ENCODE assay signal across 16 cellular contexts in the genomic region with DNA sequence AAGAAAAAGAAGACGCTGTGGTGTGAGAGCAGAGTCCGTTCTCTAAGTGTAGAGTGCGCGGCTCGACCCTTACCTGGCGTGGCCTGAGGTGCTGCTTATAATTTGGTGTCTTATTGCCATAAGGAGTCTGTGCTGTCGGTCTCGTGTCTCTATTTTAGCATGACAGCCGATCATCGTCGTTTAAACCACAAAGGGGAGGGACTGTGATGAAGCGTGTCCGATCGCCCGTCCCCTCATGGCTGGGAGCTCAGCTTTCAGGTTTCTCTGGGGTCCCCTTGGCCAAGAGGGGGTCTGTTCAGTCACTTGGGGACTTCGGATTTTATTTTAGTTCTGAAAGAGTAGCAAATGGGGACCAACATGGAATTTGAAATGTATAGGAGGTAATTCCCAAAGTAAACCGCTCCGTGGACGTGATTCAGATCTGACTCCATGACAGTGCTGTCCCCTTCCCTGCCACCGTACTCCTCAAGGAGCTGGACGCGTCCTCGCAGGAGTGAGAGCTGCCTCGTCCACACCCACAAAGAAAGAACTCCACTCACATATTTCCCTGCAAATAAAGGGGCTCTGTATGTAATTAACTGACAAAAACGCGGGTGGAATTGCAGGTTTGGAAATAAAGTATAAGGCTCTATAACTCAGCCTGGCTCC.
DNase-seq lines count a peak whose midpoint lies in the region; ATAC-seq and TF ChIP-seq lines count a peak whose summit lies in the region.
"Had no signal": no experiment of that assay in that cellular context is flagged by ENCODE, and none has a peak within 500 bp of the region (broad histone marks: within the 10 kb centered on the region; RNA-seq: fewer than 3 reads in every experiment).

No MANE protein-coding gene starts in this region.

- peak overlapping the region; percentile 63 for H2BK15ac ChIP-seq in mesenchymal stem cell (ENCODE audit: low read depth, poor library complexity, severe bottlenecking)

- no peaks in the 10 kb centered on the region for H4K20me1 ChIP-seq in PC-3 (ENCODE audit: low read length)

- H3K9me3 ChIP-seq in PC-3 (ENCODE audit: low read length) (no peaks in the 10 kb centered on the region), mesenchymal stem cell (ENCODE audit: control insufficient read depth, low read length) (no peaks in the 10 kb centered on the region), spleen (no peaks in the 10 kb centered on the region), tibial nerve (no peaks in the 10 kb centered on the region)
- H3K9me3 ChIP-seq: ascending aorta, lower lobe of right lung had no signal

- peak overlapping the region; percentile 90 to 99 for H2BK12ac ChIP-seq in mesenchymal stem cell (ENCODE audit: low read length in 2 of 2)

- no peak overlapping the region for H3K9ac ChIP-seq in PC-3 (ENCODE audit: low read length)
- no peak overlapping the region for H3K9ac ChIP-seq in mesenchymal stem cell (ENCODE audit: low read length)

- no peak overlapping the region for H3K23ac ChIP-seq in mesenchymal stem cell (ENCODE audit: low read length in 2 of 2)

- peak overlapping the region; percentile 88 for H3K4me2 ChIP-seq in PC-3 (ENCODE audit: low read length)
- H3K4me2 ChIP-seq in mesenchymal stem cell (ENCODE audit: low read length, poor library complexity, severe bottlenecking), result peak overlapping the region; percentile 44

- TF ChIP-seq EP300 in tibial nerve (IDR thresholded peaks at IDR 0.05), result no peak

- H3K14ac ChIP-seq in mesenchymal stem cell (ENCODE audit: low read length in 2 of 2), result peak overlapping the region in 1 of 2 experiments; percentile 18

- H3K79me1 ChIP-seq in mesenchymal stem cell (replicated peaks; ENCODE audit: low read length, poor library complexity, severe bottlenecking), result no peaks in the 10 kb centered on the region

- H3K4me3 ChIP-seq in PC-3 (ENCODE audit: low read length), result peak overlapping the region; percentile 52; the same call in 1 of the 2 replicates
- H3K4me3 ChIP-seq in mesenchymal stem cell (ENCODE audit: insufficient read depth in 1 of 2, low read depth in 1 of 2, low read length in 2 of 2), result no peak overlapping the region
- H3K4me3 ChIP-seq in spleen, result no peak overlapping the region
- no peak overlapping the region for H3K4me3 ChIP-seq in tibial nerve
- H3K4me3 ChIP-seq: ascending aorta, lower lobe of right lung had no signal

- H3K9me2 ChIP-seq in PC-3 (replicated peaks; ENCODE audit: low read length), result no peaks in the 10 kb centered on the region

- 92% methylated on average over 24 of the region's 26 CpGs for WGBS in mesenchymal stem cell
- 66 to 80% (median 75%) methylated on average over 26 of the region's 26 CpGs for WGBS in spleen, 5 donors
- 59 to 71% methylated on average over 26 of the region's 26 CpGs for WGBS in tibial nerve, 2 donors

- H3K36me3 ChIP-seq in PC-3 (ENCODE audit: low read depth, low read length) (no peaks in the 10 kb centered on the region), mesenchymal stem cell (ENCODE audit: control insufficient read depth in 1 of 2, insufficient read depth in 2 of 2, low read depth in 1 of 2, low read length in 2 of 2) (no peaks in the 10 kb centered on the region), spleen (no peaks in the 10 kb centered on the region), tibial nerve (no peaks in the 10 kb centered on the region)
- H3K36me3 ChIP-seq: ascending aorta, lower lobe of right lung had no signal

- H3K79me2 ChIP-seq in PC-3 (ENCODE audit: low read length), result no peaks in the 10 kb centered on the region

- ATAC-seq in PC-3 (0 out of 2 replicates have a peak, but pooled peaks have one; percentile 2), GM21367 (IDR thresholded peaks at IDR 0.05; ENCODE audit: unreplicated experiment) (no peak)
- ATAC-seq: activated CD8-positive, alpha-beta T cell treated with anti-CD3 and anti-CD28 coated beads, Interleukin-2, amount 10 ng/mL, durations not matched to agents 7 days and 5 days; CD8-positive, alpha-beta T cell had no signal

- H3K18ac ChIP-seq in mesenchymal stem cell (ENCODE audit: low read depth in 1 of 2, low read length in 2 of 2), result peak overlapping the region; percentile 70 to 80

- peak overlapping the region; percentile 31 to 32 for H3K4ac ChIP-seq in mesenchymal stem cell (ENCODE audit: low read depth in 1 of 2, low read length in 2 of 2)

- H3K27me3 ChIP-seq in PC-3 (ENCODE audit: low read length) (no peaks in the 10 kb centered on the region), mesenchymal stem cell (ENCODE audit: control insufficient read depth in 1 of 2, insufficient read depth in 1 of 2, low read length in 2 of 2) (peaks cover 4 to 61% of the 10 kb centered on the region in 2 experiments), spleen (replicated peaks in 1 of 7) (peaks cover 0 to 65% (median 3%) of the 10 kb centered on the region in 7 donors), tibial nerve (no peaks in the 10 kb centered on the region)
- H3K27me3 ChIP-seq: ascending aorta had no signal

- H3K27ac ChIP-seq in PC-3 (ENCODE audit: low read length), result no peak overlapping the region
- H3K27ac ChIP-seq in mesenchymal stem cell (ENCODE audit: low read length, poor library complexity, severe bottlenecking), result no peak overlapping the region
- H3K27ac ChIP-seq in spleen, result peak overlapping the region in 5 of 8 donors; percentile 80 to 88 (median 83)
- H3K27ac ChIP-seq in tibial nerve, result peak overlapping the region in 1 of 4 donors; percentile 18
- H3K27ac ChIP-seq: 22Rv1 had no signal

- H2AK5ac ChIP-seq in mesenchymal stem cell (ENCODE audit: low read length, severe bottlenecking), result peak overlapping the region; percentile 47

- peak overlapping the region; percentile 51 for H4K8ac ChIP-seq in mesenchymal stem cell (ENCODE audit: low read length)

- H2BK5ac ChIP-seq in mesenchymal stem cell (ENCODE audit: low read depth, low read length, poor library complexity, severe bottlenecking), result no peak overlapping the region

- TF ChIP-seq POLR2A in spleen (IDR thresholded peaks at IDR 0.05) (no peak), tibial nerve (IDR thresholded peaks at IDR 0.05) (no peak)

- TF ChIP-seq CTCF in PC-3 (conservative IDR thresholded peaks at IDR 0.05; ENCODE audit: low read depth, low read length) (no peak), spleen (IDR thresholded peaks at IDR 0.05 in 8 of 11, conservative IDR thresholded peaks at IDR 0.05 in 3 of 11) (no peak), tibial nerve (IDR thresholded peaks at IDR 0.05) (no peak)

- CTCF ChIA-PET in PC-3 (lab: Charles Lee), result interaction anchor here (0.6 kb wide), 1 partner anchor 209 kb away, joined by 3 read pairs; no protein-coding TSS in a partner anchor

- H2AFZ ChIP-seq in PC-3 (ENCODE audit: low read length), result peak overlapping the region; percentile 66
- H2AFZ ChIP-seq in mesenchymal stem cell (ENCODE audit: low read depth, low read length), result no peak overlapping the region

- no TSS peak for BruUV-seq in PC-3 (replicated peaks; lab: Mats Ljungman, UMichigan)

- intact Hi-C loops in PC-3 (cut with micrococcal nuclease), result no loop called here
- intact Hi-C loops in spleen (cut with DNase I; ENCODE audit: low total_unique reads), result loop anchor here (5.0 kb wide), 1 partner anchor 167 kb away; no protein-coding TSS in a partner anchor

- H2BK120ac ChIP-seq in mesenchymal stem cell (ENCODE audit: low read depth, low read length), result peak overlapping the region; percentile 64

- H3F3A ChIP-seq in PC-3 (ENCODE audit: low read length, unreplicated experiment), result no peaks in the 10 kb centered on the region

- POLR2A ChIA-PET in PC-3 (lab: Charles Lee; ENCODE audit: unreplicated experiment), result no interaction called here

- peak; percentile 33 for DNase-seq in DMS79 treated with DMSO at 0.1 percent for 48 hours (lab: John Stamatoyannopoulos, UW)
- DNase-seq in DMS79 (lab: John Stamatoyannopoulos, UW), result no peak
- no peak for DNase-seq in PC-3
- no peak for DNase-seq in mesenchymal stem cell
- DNase-seq in spleen, result no peak
- DNase-seq in tibial nerve (ENCODE audit: low spot score in 2 of 2), result no peak
- no peak for DNase-seq in SIG-M5 (lab: John Stamatoyannopoulos, UW)
- DNase-seq: activated CD8-positive, alpha-beta T cell treated with anti-CD3 and anti-CD28 coated beads, Interleukin-2, amount 10 ng/mL, durations not matched to agents 7 days and 5 days; activated effector memory CD4-positive, alpha-beta T cell treated with Interleukin-2 at 50 U/mL for 16 hours; CD8-positive, alpha-beta T cell; lower lobe of right lung; MM.1S; nucleus accumbens had no signal

- peak overlapping the region; percentile 83 for H4K91ac ChIP-seq in mesenchymal stem cell (ENCODE audit: low read length)

- H3K4me1 ChIP-seq in PC-3 (ENCODE audit: insufficient read depth, low read length) (peaks cover 27% of the 10 kb centered on the region), mesenchymal stem cell (ENCODE audit: control insufficient read depth, insufficient read depth, low read depth, low read length) (peaks cover 34% of the 10 kb centered on the region), spleen (peaks cover 26 to 90% (median 63%) of the 10 kb centered on the region in 6 donors), tibial nerve (peaks cover 0 to 77% (median 40%) of the 10 kb centered on the region in 4 donors)

Comparison
In these comparisons a context has a peak if more than half of its experiments do, and no peak if none do; other contexts are left out.
1. H3K27ac ChIP-seq: peak in spleen (5 of 8); none in PC-3 (single experiment) and mesenchymal stem cell (single experiment).